Comparison of ENCODE assay signal across 1 cellular context in genomic region chr6:3380344-3381232, GRCh38.
TF ChIP-seq lines count a peak whose summit lies in the region.

No MANE protein-coding gene starts in this region.

TF ChIP-seq in HepG2, 621 proteins besides CTCF, POLR2A, EP300 and RAD21 (continued from another document and continues in another):
- TF ChIP-seq, protein P1, sequence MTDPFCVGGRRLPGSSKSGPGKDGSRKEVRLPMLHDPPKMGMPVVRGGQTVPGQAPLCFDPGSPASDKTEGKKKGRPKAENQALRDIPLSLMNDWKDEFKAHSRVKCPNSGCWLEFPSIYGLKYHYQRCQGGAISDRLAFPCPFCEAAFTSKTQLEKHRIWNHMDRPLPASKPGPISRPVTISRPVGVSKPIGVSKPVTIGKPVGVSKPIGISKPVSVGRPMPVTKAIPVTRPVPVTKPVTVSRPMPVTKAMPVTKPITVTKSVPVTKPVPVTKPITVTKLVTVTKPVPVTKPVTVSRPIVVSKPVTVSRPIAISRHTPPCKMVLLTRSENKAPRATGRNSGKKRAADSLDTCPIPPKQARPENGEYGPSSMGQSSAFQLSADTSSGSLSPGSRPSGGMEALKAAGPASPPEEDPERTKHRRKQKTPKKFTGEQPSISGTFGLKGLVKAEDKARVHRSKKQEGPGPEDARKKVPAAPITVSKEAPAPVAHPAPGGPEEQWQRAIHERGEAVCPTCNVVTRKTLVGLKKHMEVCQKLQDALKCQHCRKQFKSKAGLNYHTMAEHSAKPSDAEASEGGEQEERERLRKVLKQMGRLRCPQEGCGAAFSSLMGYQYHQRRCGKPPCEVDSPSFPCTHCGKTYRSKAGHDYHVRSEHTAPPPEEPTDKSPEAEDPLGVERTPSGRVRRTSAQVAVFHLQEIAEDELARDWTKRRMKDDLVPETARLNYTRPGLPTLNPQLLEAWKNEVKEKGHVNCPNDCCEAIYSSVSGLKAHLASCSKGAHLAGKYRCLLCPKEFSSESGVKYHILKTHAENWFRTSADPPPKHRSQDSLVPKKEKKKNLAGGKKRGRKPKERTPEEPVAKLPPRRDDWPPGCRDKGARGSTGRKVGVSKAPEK (CRISPR knock-in tag; IDR thresholded peaks at IDR 0.05; ENCODE audit: borderline replicate concordance): no peak; the same call in 1 of the 2 replicates
- TF ChIP-seq NFYB (CRISPR knock-in tag; IDR thresholded peaks at IDR 0.05): peak; percentile 94
- TF ChIP-seq ZNF878 (CRISPR knock-in tag; IDR thresholded peaks at IDR 0.05): no peak
- no peak for TF ChIP-seq ZNF761 (CRISPR knock-in tag; conservative IDR thresholded peaks at IDR 0.05)
- peak; percentile 83 for TF ChIP-seq TARDBP (CRISPR knock-in tag; IDR thresholded peaks at IDR 0.05)
- TF ChIP-seq HES4 (CRISPR knock-in tag; IDR thresholded peaks at IDR 0.05; ENCODE audit: borderline replicate concordance): 0 out of 2 replicates have a peak, but pooled peaks have one; percentile 27
- TF ChIP-seq SUZ12 (IDR thresholded peaks at IDR 0.05; ENCODE audit: low read depth, low read length): no peak
- no peak for TF ChIP-seq ZNF512 (CRISPR knock-in tag; IDR thresholded peaks at IDR 0.05)
- peak; percentile 91 for TF ChIP-seq PPARG (CRISPR knock-in tag; conservative IDR thresholded peaks at IDR 0.05)
- no peak; the same call in 1 of the 2 replicates for TF ChIP-seq ZSCAN20 (CRISPR knock-in tag; IDR thresholded peaks at IDR 0.05; ENCODE audit: borderline replicate concordance)
- no peak for TF ChIP-seq TRIM24 (CRISPR knock-in tag; IDR thresholded peaks at IDR 0.05)
- TF ChIP-seq FOXP1 (IDR thresholded peaks at IDR 0.05): peak; percentile 94
- TF ChIP-seq FOXP1 (CRISPR knock-in tag; IDR thresholded peaks at IDR 0.05): peak; percentile 98
- TF ChIP-seq ZZZ3 (CRISPR knock-in tag; IDR thresholded peaks at IDR 0.05; ENCODE audit: borderline replicate concordance): no peak
- TF ChIP-seq ZFP1 (CRISPR knock-in tag; IDR thresholded peaks at IDR 0.05): no peak
- TF ChIP-seq ZNF792 (CRISPR knock-in tag; IDR thresholded peaks at IDR 0.05): peak; percentile 4; the same call in 1 of the 2 replicates
- TF ChIP-seq, protein P2, sequence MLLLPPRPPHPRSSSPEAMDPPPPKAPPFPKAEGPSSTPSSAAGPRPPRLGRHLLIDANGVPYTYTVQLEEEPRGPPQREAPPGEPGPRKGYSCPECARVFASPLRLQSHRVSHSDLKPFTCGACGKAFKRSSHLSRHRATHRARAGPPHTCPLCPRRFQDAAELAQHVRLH (CRISPR knock-in tag; IDR thresholded peaks at IDR 0.05; ENCODE audit: borderline replicate concordance, low read depth): peak; percentile 56; the same call in 1 of the 2 replicates
- no peak for TF ChIP-seq NKX3-1 (CRISPR knock-in tag; IDR thresholded peaks at IDR 0.05)
- 0 out of 2 replicates have a peak, but pooled peaks have one; percentile 23 for TF ChIP-seq ZNF747 (CRISPR knock-in tag; IDR thresholded peaks at IDR 0.05; ENCODE audit: borderline replicate concordance)
- TF ChIP-seq ZNF18 (CRISPR knock-in tag; IDR thresholded peaks at IDR 0.05; ENCODE audit: insufficient replicate concordance): no peak
- TF ChIP-seq SKI (IDR thresholded peaks at IDR 0.05; ENCODE audit: partially characterized antibody): peak; percentile 37
- no peak; the same call in 1 of the 2 replicates for TF ChIP-seq NFKB2 (CRISPR knock-in tag; IDR thresholded peaks at IDR 0.05; ENCODE audit: borderline replicate concordance)
- TF ChIP-seq, protein P3, sequence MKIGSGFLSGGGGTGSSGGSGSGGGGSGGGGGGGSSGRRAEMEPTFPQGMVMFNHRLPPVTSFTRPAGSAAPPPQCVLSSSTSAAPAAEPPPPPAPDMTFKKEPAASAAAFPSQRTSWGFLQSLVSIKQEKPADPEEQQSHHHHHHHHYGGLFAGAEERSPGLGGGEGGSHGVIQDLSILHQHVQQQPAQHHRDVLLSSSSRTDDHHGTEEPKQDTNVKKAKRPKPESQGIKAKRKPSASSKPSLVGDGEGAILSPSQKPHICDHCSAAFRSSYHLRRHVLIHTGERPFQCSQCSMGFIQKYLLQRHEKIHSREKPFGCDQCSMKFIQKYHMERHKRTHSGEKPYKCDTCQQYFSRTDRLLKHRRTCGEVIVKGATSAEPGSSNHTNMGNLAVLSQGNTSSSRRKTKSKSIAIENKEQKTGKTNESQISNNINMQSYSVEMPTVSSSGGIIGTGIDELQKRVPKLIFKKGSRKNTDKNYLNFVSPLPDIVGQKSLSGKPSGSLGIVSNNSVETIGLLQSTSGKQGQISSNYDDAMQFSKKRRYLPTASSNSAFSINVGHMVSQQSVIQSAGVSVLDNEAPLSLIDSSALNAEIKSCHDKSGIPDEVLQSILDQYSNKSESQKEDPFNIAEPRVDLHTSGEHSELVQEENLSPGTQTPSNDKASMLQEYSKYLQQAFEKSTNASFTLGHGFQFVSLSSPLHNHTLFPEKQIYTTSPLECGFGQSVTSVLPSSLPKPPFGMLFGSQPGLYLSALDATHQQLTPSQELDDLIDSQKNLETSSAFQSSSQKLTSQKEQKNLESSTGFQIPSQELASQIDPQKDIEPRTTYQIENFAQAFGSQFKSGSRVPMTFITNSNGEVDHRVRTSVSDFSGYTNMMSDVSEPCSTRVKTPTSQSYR (CRISPR knock-in tag; IDR thresholded peaks at IDR 0.05; ENCODE audit: borderline replicate concordance): 0 out of 2 replicates have a peak, but pooled peaks have one; percentile 38
- no peak for TF ChIP-seq ATF7 (IDR thresholded peaks at IDR 0.05)
- no peak for TF ChIP-seq ATF7 (CRISPR knock-in tag; IDR thresholded peaks at IDR 0.05)
- TF ChIP-seq KAT8 (CRISPR knock-in tag; IDR thresholded peaks at IDR 0.05): peak; percentile 64
- TF ChIP-seq ZNF652 (CRISPR knock-in tag; IDR thresholded peaks at IDR 0.05; ENCODE audit: borderline replicate concordance, low read depth): no peak; the same call in 1 of the 2 replicates
- no peak for TF ChIP-seq NFRKB (IDR thresholded peaks at IDR 0.05)
- TF ChIP-seq, protein P4, sequence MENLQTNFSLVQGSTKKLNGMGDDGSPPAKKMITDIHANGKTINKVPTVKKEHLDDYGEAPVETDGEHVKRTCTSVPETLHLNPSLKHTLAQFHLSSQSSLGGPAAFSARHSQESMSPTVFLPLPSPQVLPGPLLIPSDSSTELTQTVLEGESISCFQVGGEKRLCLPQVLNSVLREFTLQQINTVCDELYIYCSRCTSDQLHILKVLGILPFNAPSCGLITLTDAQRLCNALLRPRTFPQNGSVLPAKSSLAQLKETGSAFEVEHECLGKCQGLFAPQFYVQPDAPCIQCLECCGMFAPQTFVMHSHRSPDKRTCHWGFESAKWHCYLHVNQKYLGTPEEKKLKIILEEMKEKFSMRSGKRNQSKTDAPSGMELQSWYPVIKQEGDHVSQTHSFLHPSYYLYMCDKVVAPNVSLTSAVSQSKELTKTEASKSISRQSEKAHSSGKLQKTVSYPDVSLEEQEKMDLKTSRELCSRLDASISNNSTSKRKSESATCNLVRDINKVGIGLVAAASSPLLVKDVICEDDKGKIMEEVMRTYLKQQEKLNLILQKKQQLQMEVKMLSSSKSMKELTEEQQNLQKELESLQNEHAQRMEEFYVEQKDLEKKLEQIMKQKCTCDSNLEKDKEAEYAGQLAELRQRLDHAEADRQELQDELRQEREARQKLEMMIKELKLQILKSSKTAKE (CRISPR knock-in tag; IDR thresholded peaks at IDR 0.05; ENCODE audit: borderline replicate concordance): peak; percentile 56; the same call in 1 of the 2 replicates
- TF ChIP-seq, protein P5, sequence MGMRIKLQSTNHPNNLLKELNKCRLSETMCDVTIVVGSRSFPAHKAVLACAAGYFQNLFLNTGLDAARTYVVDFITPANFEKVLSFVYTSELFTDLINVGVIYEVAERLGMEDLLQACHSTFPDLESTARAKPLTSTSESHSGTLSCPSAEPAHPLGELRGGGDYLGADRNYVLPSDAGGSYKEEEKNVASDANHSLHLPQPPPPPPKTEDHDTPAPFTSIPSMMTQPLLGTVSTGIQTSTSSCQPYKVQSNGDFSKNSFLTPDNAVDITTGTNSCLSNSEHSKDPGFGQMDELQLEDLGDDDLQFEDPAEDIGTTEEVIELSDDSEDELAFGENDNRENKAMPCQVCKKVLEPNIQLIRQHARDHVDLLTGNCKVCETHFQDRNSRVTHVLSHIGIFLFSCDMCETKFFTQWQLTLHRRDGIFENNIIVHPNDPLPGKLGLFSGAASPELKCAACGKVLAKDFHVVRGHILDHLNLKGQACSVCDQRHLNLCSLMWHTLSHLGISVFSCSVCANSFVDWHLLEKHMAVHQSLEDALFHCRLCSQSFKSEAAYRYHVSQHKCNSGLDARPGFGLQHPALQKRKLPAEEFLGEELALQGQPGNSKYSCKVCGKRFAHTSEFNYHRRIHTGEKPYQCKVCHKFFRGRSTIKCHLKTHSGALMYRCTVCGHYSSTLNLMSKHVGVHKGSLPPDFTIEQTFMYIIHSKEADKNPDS (CRISPR knock-in tag; IDR thresholded peaks at IDR 0.05): peak; percentile 68; the same call in 1 of the 2 replicates
- TF ChIP-seq ZNF138 (CRISPR knock-in tag; IDR thresholded peaks at IDR 0.05; ENCODE audit: low read depth): no peak
- TF ChIP-seq, protein P6, sequence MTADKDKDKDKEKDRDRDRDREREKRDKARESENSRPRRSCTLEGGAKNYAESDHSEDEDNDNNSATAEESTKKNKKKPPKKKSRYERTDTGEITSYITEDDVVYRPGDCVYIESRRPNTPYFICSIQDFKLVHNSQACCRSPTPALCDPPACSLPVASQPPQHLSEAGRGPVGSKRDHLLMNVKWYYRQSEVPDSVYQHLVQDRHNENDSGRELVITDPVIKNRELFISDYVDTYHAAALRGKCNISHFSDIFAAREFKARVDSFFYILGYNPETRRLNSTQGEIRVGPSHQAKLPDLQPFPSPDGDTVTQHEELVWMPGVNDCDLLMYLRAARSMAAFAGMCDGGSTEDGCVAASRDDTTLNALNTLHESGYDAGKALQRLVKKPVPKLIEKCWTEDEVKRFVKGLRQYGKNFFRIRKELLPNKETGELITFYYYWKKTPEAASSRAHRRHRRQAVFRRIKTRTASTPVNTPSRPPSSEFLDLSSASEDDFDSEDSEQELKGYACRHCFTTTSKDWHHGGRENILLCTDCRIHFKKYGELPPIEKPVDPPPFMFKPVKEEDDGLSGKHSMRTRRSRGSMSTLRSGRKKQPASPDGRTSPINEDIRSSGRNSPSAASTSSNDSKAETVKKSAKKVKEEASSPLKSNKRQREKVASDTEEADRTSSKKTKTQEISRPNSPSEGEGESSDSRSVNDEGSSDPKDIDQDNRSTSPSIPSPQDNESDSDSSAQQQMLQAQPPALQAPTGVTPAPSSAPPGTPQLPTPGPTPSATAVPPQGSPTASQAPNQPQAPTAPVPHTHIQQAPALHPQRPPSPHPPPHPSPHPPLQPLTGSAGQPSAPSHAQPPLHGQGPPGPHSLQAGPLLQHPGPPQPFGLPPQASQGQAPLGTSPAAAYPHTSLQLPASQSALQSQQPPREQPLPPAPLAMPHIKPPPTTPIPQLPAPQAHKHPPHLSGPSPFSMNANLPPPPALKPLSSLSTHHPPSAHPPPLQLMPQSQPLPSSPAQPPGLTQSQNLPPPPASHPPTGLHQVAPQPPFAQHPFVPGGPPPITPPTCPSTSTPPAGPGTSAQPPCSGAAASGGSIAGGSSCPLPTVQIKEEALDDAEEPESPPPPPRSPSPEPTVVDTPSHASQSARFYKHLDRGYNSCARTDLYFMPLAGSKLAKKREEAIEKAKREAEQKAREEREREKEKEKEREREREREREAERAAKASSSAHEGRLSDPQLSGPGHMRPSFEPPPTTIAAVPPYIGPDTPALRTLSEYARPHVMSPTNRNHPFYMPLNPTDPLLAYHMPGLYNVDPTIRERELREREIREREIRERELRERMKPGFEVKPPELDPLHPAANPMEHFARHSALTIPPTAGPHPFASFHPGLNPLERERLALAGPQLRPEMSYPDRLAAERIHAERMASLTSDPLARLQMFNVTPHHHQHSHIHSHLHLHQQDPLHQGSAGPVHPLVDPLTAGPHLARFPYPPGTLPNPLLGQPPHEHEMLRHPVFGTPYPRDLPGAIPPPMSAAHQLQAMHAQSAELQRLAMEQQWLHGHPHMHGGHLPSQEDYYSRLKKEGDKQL (CRISPR knock-in tag; IDR thresholded peaks at IDR 0.05; ENCODE audit: low read depth): peak; percentile 68; the same call in 1 of the 2 replicates
- TF ChIP-seq ZFP37 (CRISPR knock-in tag; IDR thresholded peaks at IDR 0.05; ENCODE audit: borderline replicate concordance): no peak
- no peak for TF ChIP-seq CCAR2 (optimal IDR thresholded peaks at IDR 0.05; ENCODE audit: low read depth, low read length)
- TF ChIP-seq JUND (CRISPR knock-in tag; IDR thresholded peaks at IDR 0.05): no peak
